In genomic region chr18:46313521-46313920, GRCh38 we compare ENCODE assay signal across 29 cellular contexts.
DNase-seq lines count a peak whose midpoint lies in the region; FAIRE-seq and TF ChIP-seq lines count a peak whose summit lies in the region.
"Had no signal": no experiment of that assay in that cellular context is flagged by ENCODE, and none has a peak within 500 bp of the region (broad histone marks: within the 10 kb centered on the region; RNA-seq: fewer than 3 reads in every experiment).

No MANE protein-coding gene starts in this region.

- no peaks in the 10 kb centered on the region for H3K27me3 Mint-ChIP-seq in neural progenitor cell (ENCODE audit: insufficient read depth, low read depth)
- H3K27me3 Mint-ChIP-seq in progenitor cell of endocrine pancreas, result peaks cover 2% of the 10 kb centered on the region
- H3K27me3 Mint-ChIP-seq: CD4-positive, alpha-beta memory T cell; CD8-positive, alpha-beta memory T cell had no signal

- H3K4me3 Mint-ChIP-seq in neural progenitor cell, result no peak overlapping the region
- H3K4me3 Mint-ChIP-seq in progenitor cell of endocrine pancreas (ENCODE audit: low read depth), result no peak overlapping the region
- H3K4me3 Mint-ChIP-seq: CD14-positive monocyte; CD4-positive, alpha-beta memory T cell; CD4-positive, CD25-positive, alpha-beta regulatory T cell; CD8-positive, alpha-beta memory T cell had no signal

- H4K20me1 ChIP-seq in neural progenitor cell (ENCODE audit: low read depth), result no peaks in the 10 kb centered on the region
- H4K20me1 ChIP-seq: BLaER1 had no signal

- H3K36me3 ChIP-seq in WERI-Rb-1 (no peaks in the 10 kb centered on the region), neural progenitor cell (no peaks in the 10 kb centered on the region)
- H3K36me3 ChIP-seq: BE2C, BLaER1 had no signal

- H3K4me1 ChIP-seq in neural progenitor cell, result peaks cover 3% of the 10 kb centered on the region
- H3K4me1 ChIP-seq: BE2C had no signal

- H3K79me2 ChIP-seq in neural progenitor cell (ENCODE audit: low read depth), result no peaks in the 10 kb centered on the region

- no peak for TF ChIP-seq CTCF in WERI-Rb-1 (IDR thresholded peaks at IDR 0.05; ENCODE audit: low read depth, low read length)
- TF ChIP-seq CTCF in neural progenitor cell (IDR thresholded peaks at IDR 0.05), result no peak
- no peak for TF ChIP-seq CTCF in progenitor cell of endocrine pancreas (IDR thresholded peaks at IDR 0.05; ENCODE audit: unreplicated experiment)
- TF ChIP-seq CTCF in D721Med (IDR thresholded peaks at IDR 0.05; ENCODE audit: insufficient read depth, missing control alignments), result no peak

- H3K9me3 Mint-ChIP-seq in neural progenitor cell (no peaks in the 10 kb centered on the region), progenitor cell of endocrine pancreas (ENCODE audit: low read depth) (no peaks in the 10 kb centered on the region)
- H3K9me3 Mint-ChIP-seq: CD4-positive, CD25-positive, alpha-beta regulatory T cell; CD8-positive, alpha-beta memory T cell had no signal

- H3K4me1 Mint-ChIP-seq in neural progenitor cell, result peaks cover 12% of the 10 kb centered on the region
- no peaks in the 10 kb centered on the region for H3K4me1 Mint-ChIP-seq in progenitor cell of endocrine pancreas (ENCODE audit: low read depth)
- H3K4me1 Mint-ChIP-seq: CD14-positive monocyte; CD4-positive, CD25-positive, alpha-beta regulatory T cell had no signal

- peak overlapping the region; percentile 34 for H3K27ac Mint-ChIP-seq in neural progenitor cell
- peak overlapping the region; percentile 81 for H3K27ac Mint-ChIP-seq in progenitor cell of endocrine pancreas
- H3K27ac Mint-ChIP-seq: CD14-positive monocyte; CD4-positive, alpha-beta memory T cell; CD4-positive, CD25-positive, alpha-beta regulatory T cell had no signal

- DNase-seq in D341Med (ENCODE audit: low spot score), result peak; percentile 30
- DNase-seq in WERI-Rb-1, result no peak
- DNase-seq in neural progenitor cell (ENCODE audit: low spot score), result no peak
- no peak for DNase-seq in progenitor cell of endocrine pancreas (ENCODE audit: low spot score, unreplicated experiment)
- DNase-seq in D721Med (ENCODE audit: insufficient read length, low spot score), result no peak
- no peak for DNase-seq in activated gamma-delta T cell (lab: John Stamatoyannopoulos, UW)
- DNase-seq in GM19240 (ENCODE audit: insufficient read length, low spot score), result no peak
- DNase-seq in HuH-7 (ENCODE audit: low spot score), result no peak
- DNase-seq: 8988T; ACHN; BE2C; C1 segment of cervical spinal cord; CD4-positive, alpha-beta memory T cell; CD4-positive, CD25-positive, alpha-beta regulatory T cell; CD8-positive, alpha-beta memory T cell; COR-L47; DMS 273 treated with DMSO at 0.1 percent for 48 hours; DMS153; DMS53; DMS79; DND-41; EL; GDM1 had no signal

- H3K27me3 ChIP-seq in WERI-Rb-1 (ENCODE audit: insufficient read depth, low read depth, severe bottlenecking) (no peaks in the 10 kb centered on the region), neural progenitor cell (no peaks in the 10 kb centered on the region)
- H3K27me3 ChIP-seq: BE2C, BLaER1 had no signal

- H3K36me3 Mint-ChIP-seq in neural progenitor cell (peaks cover 2% of the 10 kb centered on the region), progenitor cell of endocrine pancreas (ENCODE audit: insufficient read depth) (no peaks in the 10 kb centered on the region)
- H3K36me3 Mint-ChIP-seq: CD14-positive monocyte; CD4-positive, alpha-beta memory T cell; CD4-positive, CD25-positive, alpha-beta regulatory T cell; CD8-positive, alpha-beta memory T cell had no signal

- no peak overlapping the region for H2AFZ ChIP-seq in neural progenitor cell (replicated peaks)

- no peak overlapping the region for H3K9ac ChIP-seq in neural progenitor cell
- H3K9ac ChIP-seq: BLaER1 had no signal

- no peaks in the 10 kb centered on the region for H3K9me3 ChIP-seq in WERI-Rb-1 (ENCODE audit: severe bottlenecking)
- no peaks in the 10 kb centered on the region for H3K9me3 ChIP-seq in neural progenitor cell (ENCODE audit: low read depth)
- H3K9me3 ChIP-seq: BE2C, BLaER1 had no signal

- FAIRE-seq in D721Med (lab: Jason Lieb, UNC), result no peak
- FAIRE-seq: A204.1, GM12878, GM12892, GM18507 had no signal

- H3K27ac ChIP-seq in WERI-Rb-1 (peak overlapping the region; percentile 83; the same call in 1 of the 2 replicates), neural progenitor cell (no peak overlapping the region)
- H3K27ac ChIP-seq: BLaER1 had no signal

- no peaks in the 10 kb centered on the region for H3F3A ChIP-seq in neural progenitor cell (ENCODE audit: low read depth)

- H3K4me3 ChIP-seq in WERI-Rb-1 (ENCODE audit: low read depth, low read length) (no peak overlapping the region), neural progenitor cell (no peak overlapping the region)
- H3K4me3 ChIP-seq: BLaER1, GM12878 had no signal

- no peak overlapping the region for H3K4me2 ChIP-seq in neural progenitor cell
- H3K4me2 ChIP-seq: BLaER1 had no signal
